Comparison of ENCODE assay signal across 17 cellular contexts in the genomic region with DNA sequence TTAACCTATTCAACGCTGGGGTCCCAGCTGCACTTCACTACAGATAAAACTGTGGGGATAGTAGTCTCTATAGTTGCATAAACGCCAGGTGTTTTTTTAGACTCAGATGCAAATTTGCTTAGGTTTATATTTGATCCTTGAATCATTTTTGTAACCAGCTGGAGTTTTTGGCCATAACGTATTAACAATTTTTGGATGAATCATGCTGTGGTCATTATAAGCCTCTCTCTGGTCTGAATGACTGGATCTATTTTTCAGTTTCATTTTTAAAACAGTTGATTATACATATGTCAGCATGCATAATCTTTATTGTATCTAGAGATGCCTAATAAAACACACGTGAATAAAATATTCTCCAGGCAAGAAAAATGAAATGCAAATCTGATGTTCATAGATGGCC.
DNase-seq lines count a peak whose midpoint lies in the region; ATAC-seq, FAIRE-seq and TF ChIP-seq lines count a peak whose summit lies in the region.
"Had no signal": no experiment of that assay in that cellular context is flagged by ENCODE, and none has a peak within 500 bp of the region (broad histone marks: within the 10 kb centered on the region; RNA-seq: fewer than 3 reads in every experiment).

No MANE protein-coding gene starts in this region.

- peaks cover 19% of the 10 kb centered on the region for H3K4me1 ChIP-seq in skeletal muscle satellite cell (ENCODE audit: control insufficient read depth, insufficient read depth, low read length)
- H3K4me1 ChIP-seq: tibial nerve had no signal

- H3K36me3 ChIP-seq in brain microvascular endothelial cell (replicated peaks) (no peaks in the 10 kb centered on the region), skeletal muscle satellite cell (ENCODE audit: insufficient read depth, low read length) (no peaks in the 10 kb centered on the region)
- H3K36me3 ChIP-seq: tibial nerve had no signal

- peak overlapping the region; percentile 79 for H3K4me2 ChIP-seq in skeletal muscle satellite cell (ENCODE audit: low read length)

- no peaks in the 10 kb centered on the region for H3K9me3 ChIP-seq in skeletal muscle satellite cell (replicated peaks; ENCODE audit: low read length)
- H3K9me3 ChIP-seq: tibial nerve had no signal

- H3K27ac Mint-ChIP-seq in activated CD8-positive, alpha-beta memory T cell treated with anti-CD3 and anti-CD28 coated beads, Interleukin-2, amount 10 ng/mL, durations not matched to agents 7 days and 5 days, result no peak overlapping the region
- H3K27ac Mint-ChIP-seq: CD8-positive, alpha-beta T cell; natural killer cell had no signal

- in situ Hi-C loops in brain microvascular endothelial cell (cut with HindIII; ENCODE audit: low pct_ligation_motif_present, low sequenced_read_pairs), result no loop called here

- peaks cover 2% of the 10 kb centered on the region for H3K9me3 Mint-ChIP-seq in activated CD8-positive, alpha-beta memory T cell treated with anti-CD3 and anti-CD28 coated beads, Interleukin-2, amount 10 ng/mL, durations not matched to agents 7 days and 5 days (ENCODE audit: low read depth)

- peak; percentile 51 for DNase-seq in M059J (ENCODE audit: low read depth)
- DNase-seq in brain microvascular endothelial cell, result no peak
- no peak for DNase-seq in activated CD8-positive, alpha-beta memory T cell treated with anti-CD3 and anti-CD28 coated beads, Interleukin-2, amount 10 ng/mL, durations not matched to agents 7 days and 5 days
- no peak for DNase-seq in NCI-H2227 treated with DMSO at 0.1 percent for 48 hours (lab: John Stamatoyannopoulos, UW)
- DNase-seq in HTR-8/SVneo (ENCODE audit: insufficient read length, low spot score), result no peak
- DNase-seq: anterior cingulate cortex; CD8-positive, alpha-beta T cell; natural killer cell; NCI-H2107; NK-92 treated with Interleukin-12 subunit alpha and Interleukin-12 subunit beta, amount 100 ng/mL, for 24 hours; right cardiac atrium; stimulated activated CD4-positive, alpha-beta T cell treated with anti-CD3 and anti-CD28 coated beads, Interleukin-4, amount 100 ng/mL, for 24 hours had no signal

- H3K27me3 Mint-ChIP-seq in activated CD8-positive, alpha-beta memory T cell treated with anti-CD3 and anti-CD28 coated beads, Interleukin-2, amount 10 ng/mL, durations not matched to agents 7 days and 5 days, result no peaks in the 10 kb centered on the region

- H3K27ac ChIP-seq in brain microvascular endothelial cell, result peak overlapping the region; percentile 49
- H3K27ac ChIP-seq: SK-N-MC, tibial nerve had no signal

- no peaks in the 10 kb centered on the region for H3K4me1 Mint-ChIP-seq in activated CD8-positive, alpha-beta memory T cell treated with anti-CD3 and anti-CD28 coated beads, Interleukin-2, amount 10 ng/mL, durations not matched to agents 7 days and 5 days
- H3K4me1 Mint-ChIP-seq: natural killer cell had no signal

- no peak for TF ChIP-seq CTCF in brain microvascular endothelial cell (IDR thresholded peaks at IDR 0.05; ENCODE audit: low read depth, low read length, missing control alignments)

- peak overlapping the region; percentile 6 for H3K4me3 ChIP-seq in brain microvascular endothelial cell (ENCODE audit: low read depth, low read length)
- H3K4me3 ChIP-seq in skeletal muscle satellite cell (ENCODE audit: low read length), result peak overlapping the region; percentile 50
- H3K4me3 ChIP-seq: SK-N-MC, tibial nerve had no signal

- H3K9ac ChIP-seq in skeletal muscle satellite cell (ENCODE audit: low read depth, low read length), result peak overlapping the region; percentile 60

- H3K27me3 ChIP-seq in brain microvascular endothelial cell (replicated peaks) (no peaks in the 10 kb centered on the region), skeletal muscle satellite cell (ENCODE audit: control insufficient read depth, insufficient read depth, low read length) (no peaks in the 10 kb centered on the region)
- H3K27me3 ChIP-seq: tibial nerve had no signal

- no peak for FAIRE-seq in HTR-8/SVneo (lab: Jason Lieb, UNC)
- FAIRE-seq: GM18507 had no signal

- no peaks in the 10 kb centered on the region for H3K36me3 Mint-ChIP-seq in activated CD8-positive, alpha-beta memory T cell treated with anti-CD3 and anti-CD28 coated beads, Interleukin-2, amount 10 ng/mL, durations not matched to agents 7 days and 5 days
- H3K36me3 Mint-ChIP-seq: CD8-positive, alpha-beta T cell; natural killer cell had no signal

- CTCF ChIA-PET in activated CD8-positive, alpha-beta memory T cell treated with anti-CD3 and anti-CD28 coated beads, Interleukin-2, amount 10 ng/mL, durations not matched to agents 7 days and 5 days (lab: Charles Lee), result no interaction called here

- ATAC-seq in GM18907 (IDR thresholded peaks at IDR 0.05; ENCODE audit: unreplicated experiment), result peak; percentile 61
- no peak for ATAC-seq in activated CD8-positive, alpha-beta memory T cell treated with anti-CD3 and anti-CD28 coated beads, Interleukin-2, amount 10 ng/mL, durations not matched to agents 7 days and 5 days
- ATAC-seq: CD8-positive, alpha-beta T cell; natural killer cell; right cardiac atrium had no signal

- H3K4me3 Mint-ChIP-seq in activated CD8-positive, alpha-beta memory T cell treated with anti-CD3 and anti-CD28 coated beads, Interleukin-2, amount 10 ng/mL, durations not matched to agents 7 days and 5 days, result no peak overlapping the region
- H3K4me3 Mint-ChIP-seq: CD8-positive, alpha-beta T cell; natural killer cell had no signal
